3 cellular contexts compared by ENCODE assay signal in genomic region chr12:8266706-8267105, GRCh38. TPM values are rescaled to one million over a fixed set of nuclear protein-coding genes. Genes with fewer than 3 reads are reported as not detected.
"Had no signal": no experiment of that assay in that cellular context is flagged by ENCODE, and none has a peak within 500 bp of the region (broad histone marks: within the 10 kb centered on the region; RNA-seq: fewer than 3 reads in every experiment).

No MANE protein-coding gene starts in this region.

RNA-seq across cellular contexts. Expression of gene FAM90A1, which starts 39.3 kb away (rescaled TPM):
- polyA plus RNA-seq: mammary epithelial cell, neural cell, smooth muscle cell had no signal
